Comparison of ENCODE assay signal across 20 cellular contexts in genomic region chr17:17413215-17413792, GRCh38.
A peak's percentile ranks its signal among the peaks of the same experiment; 100 is the strongest.
DNase-seq lines count a peak whose midpoint lies in the region; ATAC-seq and TF ChIP-seq lines count a peak whose summit lies in the region.
"Had no signal": no experiment of that assay in that cellular context is flagged by ENCODE, and none has a peak within 500 bp of the region (broad histone marks: within the 10 kb centered on the region; RNA-seq: fewer than 3 reads in every experiment).

No MANE protein-coding gene starts in this region.

- DNase-seq in PC-3 (peak; percentile 78), esophagus squamous epithelium (lab: John Stamatoyannopoulos, UW) (no peak), gastrocnemius medialis (no peak), amniotic stem cell (lab: John Stamatoyannopoulos, UW) (no peak), T1000 (lab: John Stamatoyannopoulos, UW) (no peak)
- DNase-seq: activated CD4-positive, alpha-beta T cell treated with anti-CD3 and anti-CD28 coated beads, Interleukin-2, amount 10 ng/mL, durations not matched to agents 24 days and 14 days; foreskin melanocyte; hippocampal formation; NCI-H146; NCI-H2171 treated with DMSO at 0.1 percent for 48 hours; NCI-H774; SIG-M5; small intestine; stimulated activated CD4-positive, alpha-beta T cell treated with anti-CD3 and anti-CD28 coated beads, Interleukin-2, amount 100 ng/mL, for 48 hours; stimulated activated naive CD8-positive, alpha-beta T cell treated with anti-CD3 and anti-CD28 coated beads, Interleukin-15, amount 100 ng/mL, for 72 hours had no signal

- peaks cover 6% of the 10 kb centered on the region for H3F3A ChIP-seq in PC-3 (ENCODE audit: low read length, unreplicated experiment)

- no peaks in the 10 kb centered on the region for H3K79me2 ChIP-seq in PC-3 (ENCODE audit: low read length)

- peak overlapping the region; percentile 31 to 86 (median 75); a peak in 20 of 22 replicates for H3K4me2 ChIP-seq in BLaER1 treated with 17β-estradiol and CSF1 and Interleukin-3, amounts not matched to agents 10 nM and 100 nM
- peak overlapping the region; percentile 66 for H3K4me2 ChIP-seq in PC-3 (ENCODE audit: low read length)
- H3K4me2 ChIP-seq: A549 had no signal

- ATAC-seq in PC-3 (no peak), gastrocnemius medialis (no peak), GM21360 (IDR thresholded peaks at IDR 0.05; ENCODE audit: unreplicated experiment) (no peak), HG02852 (IDR thresholded peaks at IDR 0.05; ENCODE audit: unreplicated experiment) (no peak)
- ATAC-seq: A549; stimulated activated naive CD8-positive, alpha-beta T cell treated with anti-CD3 and anti-CD28 coated beads, Interleukin-15, amount 100 ng/mL, for 72 hours had no signal

- in situ Hi-C loops in gastrocnemius medialis (cut with MboI; ENCODE audit: low sequenced_read_pairs in 4 of 4), result no loop called here

- POLR2A ChIA-PET in PC-3 (lab: Charles Lee; ENCODE audit: unreplicated experiment), result no interaction called here

- CTCF ChIA-PET in PC-3 (lab: Charles Lee), result interaction anchor here (0.6 kb wide), 1 partner anchor 16 kb away, joined by 3 read pairs; no protein-coding TSS in a partner anchor

- H3K4me3 ChIP-seq in BLaER1 treated with 17β-estradiol and CSF1 and Interleukin-3, amounts not matched to agents 10 nM and 100 nM, result no peak overlapping the region
- H3K4me3 ChIP-seq in PC-3 (ENCODE audit: low read length) (no peak overlapping the region), esophagus squamous epithelium (peak overlapping the region in 1 of 4 donors; percentile 47), gastrocnemius medialis (peak overlapping the region in 2 of 4 donors; percentile 26 to 37)
- H3K4me3 ChIP-seq: A549, lung had no signal

- H3K9me3 ChIP-seq in BLaER1 treated with 17β-estradiol and CSF1 and Interleukin-3, amounts not matched to agents 10 nM and 100 nM (replicated peaks in 1 of 11), result peaks cover 0 to 5% (median 0%) of the 10 kb centered on the region in 11 experiments; a peak in 1 of 22 replicates
- H3K9me3 ChIP-seq in PC-3 (ENCODE audit: low read length), result no peaks in the 10 kb centered on the region
- no peaks in the 10 kb centered on the region for H3K9me3 ChIP-seq in esophagus squamous epithelium
- H3K9me3 ChIP-seq in gastrocnemius medialis, result no peaks in the 10 kb centered on the region
- H3K9me3 ChIP-seq: A549 had no signal

- H3K27ac ChIP-seq in BLaER1 treated with 17β-estradiol and CSF1 and Interleukin-3, amounts not matched to agents 10 nM and 100 nM, result peak overlapping the region in 8 of 11 experiments; percentile 10 to 94 (median 92); a peak in 13 of 22 replicates
- H3K27ac ChIP-seq in PC-3 (ENCODE audit: low read length) (peak overlapping the region; percentile 96), esophagus squamous epithelium (peak overlapping the region; percentile 41 to 81 (median 62)), gastrocnemius medialis (peak overlapping the region; percentile 29 to 70 (median 64))

- H3K27me3 ChIP-seq in BLaER1 treated with 17β-estradiol and CSF1 and Interleukin-3, amounts not matched to agents 10 nM and 100 nM, result no peaks in the 10 kb centered on the region
- no peaks in the 10 kb centered on the region for H3K27me3 ChIP-seq in PC-3 (ENCODE audit: low read length)
- peaks cover 0 to 13% (median 0%) of the 10 kb centered on the region in 4 donors for H3K27me3 ChIP-seq in esophagus squamous epithelium
- H3K27me3 ChIP-seq in gastrocnemius medialis, result peaks cover 3 to 19% (median 13%) of the 10 kb centered on the region in 3 donors

- H3K9me2 ChIP-seq in PC-3 (replicated peaks; ENCODE audit: low read length), result no peaks in the 10 kb centered on the region

- no TSS peak for BruUV-seq in PC-3 (replicated peaks; lab: Mats Ljungman, UMichigan)

- intact Hi-C loops in PC-3 (cut with micrococcal nuclease), result loop anchor here (10.0 kb wide), 1 partner anchor 81 kb away; the partner anchor contains the start of gene RASD1
- intact Hi-C loops in esophagus squamous epithelium (cut with DNase I), result no loop called here
- intact Hi-C loops in gastrocnemius medialis (cut with DNase I; ENCODE audit: low total_unique reads), result no loop called here

- TF ChIP-seq POLR2A in esophagus squamous epithelium (IDR thresholded peaks at IDR 0.05) (no peak), gastrocnemius medialis (IDR thresholded peaks at IDR 0.05) (no peak)

- no peaks in the 10 kb centered on the region for H4K20me1 ChIP-seq in BLaER1 treated with 17β-estradiol and CSF1 and Interleukin-3, amounts not matched to agents 10 nM and 100 nM
- no peaks in the 10 kb centered on the region for H4K20me1 ChIP-seq in PC-3 (ENCODE audit: low read length)

- no peak overlapping the region; a peak in 2 of 22 replicates for H3K9ac ChIP-seq in BLaER1 treated with 17β-estradiol and CSF1 and Interleukin-3, amounts not matched to agents 10 nM and 100 nM
- peak overlapping the region; percentile 64 for H3K9ac ChIP-seq in PC-3 (ENCODE audit: low read length)

- WGBS in esophagus squamous epithelium, 2 donors, result 38 to 46% methylated on average over 5 to 6 of the region's 6 CpGs

- no peaks in the 10 kb centered on the region for H3K36me3 ChIP-seq in BLaER1 treated with 17β-estradiol and CSF1 and Interleukin-3, amounts not matched to agents 10 nM and 100 nM
- no peaks in the 10 kb centered on the region for H3K36me3 ChIP-seq in PC-3 (ENCODE audit: low read depth, low read length)
- no peaks in the 10 kb centered on the region for H3K36me3 ChIP-seq in esophagus squamous epithelium
- no peaks in the 10 kb centered on the region for H3K36me3 ChIP-seq in gastrocnemius medialis

- no peak for TF ChIP-seq CTCF in PC-3 (conservative IDR thresholded peaks at IDR 0.05; ENCODE audit: low read depth, low read length)
- no peak for TF ChIP-seq CTCF in esophagus squamous epithelium (IDR thresholded peaks at IDR 0.05)
- no peak for TF ChIP-seq CTCF in gastrocnemius medialis (IDR thresholded peaks at IDR 0.05 in 4 of 5, conservative IDR thresholded peaks at IDR 0.05 in 1 of 5)

- peaks cover 48 to 99% (median 90%) of the 10 kb centered on the region in 10 experiments for H3K4me1 ChIP-seq in BLaER1 treated with 17β-estradiol and CSF1 and Interleukin-3, amounts not matched to agents 10 nM and 100 nM
- peaks cover 58% of the 10 kb centered on the region for H3K4me1 ChIP-seq in PC-3 (ENCODE audit: insufficient read depth, low read length)
- H3K4me1 ChIP-seq in esophagus squamous epithelium, result peaks cover 15 to 47% (median 25%) of the 10 kb centered on the region in 3 donors
- H3K4me1 ChIP-seq in gastrocnemius medialis, result peaks cover 13 to 19% of the 10 kb centered on the region in 2 donors

- no peak overlapping the region for H2AFZ ChIP-seq in PC-3 (ENCODE audit: low read length)
